ENCODE assay signal across 15 cellular contexts in the genomic region with DNA sequence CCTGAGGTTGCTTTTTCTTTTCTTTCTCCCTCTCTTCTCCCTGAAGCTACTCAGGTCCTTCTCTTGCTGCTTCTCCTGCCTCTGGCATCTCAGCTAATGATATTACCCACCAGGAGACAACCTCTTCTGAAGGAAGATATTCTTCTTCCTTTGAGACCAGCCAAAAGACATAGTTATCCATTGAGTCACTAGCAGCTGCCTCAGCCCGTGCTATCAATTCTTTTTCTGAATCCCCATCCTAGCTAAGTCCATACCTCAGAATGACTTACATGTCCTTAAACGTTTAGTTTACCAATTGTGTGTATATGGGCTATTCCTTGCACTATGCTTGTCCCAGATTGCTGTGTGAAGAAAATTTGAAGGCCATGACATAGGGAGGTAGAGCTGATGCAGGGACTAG.
"Had no signal": no experiment of that assay in that cellular context is flagged by ENCODE, and none has a peak within 500 bp of the region (broad histone marks: within the 10 kb centered on the region; RNA-seq: fewer than 3 reads in every experiment).

No MANE protein-coding gene starts in this region.

- H3K79me2 ChIP-seq: parathyroid adenoma had no signal

- H3K4me3 ChIP-seq: breast epithelium, dorsolateral prefrontal cortex, left lung, skin epidermis had no signal

- H3K36me3 ChIP-seq: breast epithelium, left lung had no signal

- H3K4me1 ChIP-seq: breast epithelium, left lung, parathyroid adenoma had no signal

- H2AFZ ChIP-seq: parathyroid adenoma had no signal

- H3K9ac ChIP-seq: parathyroid adenoma had no signal

- H3K27ac ChIP-seq: breast epithelium, dorsolateral prefrontal cortex, left lung, parathyroid adenoma, skin epidermis had no signal

- ATAC-seq: activated CD4-positive, CD25-positive, alpha-beta regulatory T cell treated with anti-CD3 and anti-CD28 coated beads, Interleukin-2, amount 50 U/mL, for 24 hours; activated naive CD4-positive, alpha-beta T cell treated with anti-CD3 and anti-CD28 coated beads, Interleukin-2, amount 50 U/mL, for 72 hours; esophagus mucosa; left lung had no signal

- H3K27me3 ChIP-seq: breast epithelium, dorsolateral prefrontal cortex, left lung had no signal

- DNase-seq: activated CD4-positive, alpha-beta T cell treated with anti-CD3 and anti-CD28 coated beads, Interleukin-2, amount 50 U/mL, for 4 hours; activated effector memory CD4-positive, alpha-beta T cell treated with Interleukin-2 at 50 U/mL for 16 hours; activated T-cell treated with anti-CD3 and anti-CD28 coated beads, Interleukin-2, amount 50 U/mL, for 1 hour; anterior cingulate cortex; dorsolateral prefrontal cortex; glutamatergic neuron; immature natural killer cell; left lung; retina had no signal
